13 cellular contexts compared by ENCODE assay signal in the genomic region with DNA sequence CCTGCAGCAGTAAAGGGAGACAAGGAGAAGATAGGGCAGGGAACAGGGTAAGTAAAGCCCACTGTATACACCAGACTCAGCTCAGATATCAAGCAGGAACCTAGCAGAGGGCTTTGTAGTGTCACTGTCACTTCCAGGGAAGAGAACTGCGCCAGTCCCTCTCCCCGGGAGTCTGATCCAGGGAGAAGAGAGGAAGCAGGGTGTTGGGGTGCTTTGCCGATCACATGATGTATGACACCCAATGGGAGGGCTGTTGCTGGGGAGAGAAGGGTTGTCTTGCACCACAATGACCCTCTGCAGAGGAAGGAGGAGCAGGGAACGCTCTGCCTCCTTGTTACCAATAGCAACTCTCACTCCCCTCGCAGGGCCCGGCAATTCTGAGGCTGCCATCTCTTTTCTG.
A peak's percentile ranks its signal among the peaks of the same experiment; 100 is the strongest.
DNase-seq lines count a peak whose midpoint lies in the region; ATAC-seq and TF ChIP-seq lines count a peak whose summit lies in the region.
"Had no signal": no experiment of that assay in that cellular context is flagged by ENCODE, and none has a peak within 500 bp of the region (broad histone marks: within the 10 kb centered on the region; RNA-seq: fewer than 3 reads in every experiment).

No MANE protein-coding gene starts in this region.

- H3K4me1 ChIP-seq in endocrine pancreas (ENCODE audit: control insufficient read depth, insufficient read depth, low read length): peaks cover 6% of the 10 kb centered on the region
- peaks cover 2 to 6% of the 10 kb centered on the region in 2 donors for H3K4me1 ChIP-seq in lung (ENCODE audit: control insufficient read depth in 2 of 2, insufficient read depth in 2 of 2, low read length in 2 of 2)

- ATAC-seq in lung (ENCODE audit: insufficient read depth, low FRiP score) (peak; percentile 55), GM21737 (IDR thresholded peaks at IDR 0.05; ENCODE audit: unreplicated experiment) (no peak)

- peak overlapping the region; percentile 43 to 84 for H3K4me3 Mint-ChIP-seq in CD14-positive monocyte
- H3K4me3 Mint-ChIP-seq: stimulated activated naive B cell treated with anti-CD40 and anti-IgM and Interleukin-4, amounts not matched to agents 10 μg/mL and 1 μg/mL and 100 μg/mL, for 72 hours had no signal

- peaks cover 0 to 3% (median 0%) of the 10 kb centered on the region in 7 donors for H3K9me3 Mint-ChIP-seq in CD14-positive monocyte

- H3K4me1 Mint-ChIP-seq in CD14-positive monocyte: peaks cover 29% of the 10 kb centered on the region
- H3K4me1 Mint-ChIP-seq: stimulated activated naive B cell treated with anti-CD40 and anti-IgM and Interleukin-4, amounts not matched to agents 10 μg/mL and 1 μg/mL and 100 μg/mL, for 72 hours had no signal

- no peak overlapping the region for H3K9ac ChIP-seq in endocrine pancreas (ENCODE audit: control insufficient read depth, insufficient read depth, low read length)
- H3K9ac ChIP-seq: KMS-11 had no signal

- intact Hi-C loops in CD14-positive monocyte (cut with micrococcal nuclease): no loop called here

- TF ChIP-seq CTCF in CD14-positive monocyte (IDR thresholded peaks at IDR 0.05) (no peak), lung (IDR thresholded peaks at IDR 0.05; ENCODE audit: control extremely low read depth, extremely low read depth) (no peak)

- H3K27me3 Mint-ChIP-seq in CD14-positive monocyte (ENCODE audit: low read depth in 3 of 3): peaks cover 0 to 2% (median 0%) of the 10 kb centered on the region in 3 donors
- H3K27me3 Mint-ChIP-seq: stimulated activated naive B cell treated with anti-CD40 and anti-IgM and Interleukin-4, amounts not matched to agents 10 μg/mL and 1 μg/mL and 100 μg/mL, for 72 hours had no signal

- no peaks in the 10 kb centered on the region for H3K36me3 Mint-ChIP-seq in CD14-positive monocyte
- H3K36me3 Mint-ChIP-seq: stimulated activated naive B cell treated with anti-CD40 and anti-IgM and Interleukin-4, amounts not matched to agents 10 μg/mL and 1 μg/mL and 100 μg/mL, for 72 hours had no signal

- H3K27ac ChIP-seq in lung (ENCODE audit: low read depth in 1 of 2, low read length in 1 of 2): no peak overlapping the region
- H3K27ac ChIP-seq: esophagus squamous epithelium, KMS-11 had no signal

- WGBS in lung, 2 donors: 35 to 55% methylated on average over 6 of the region's 6 CpGs

- no peaks in the 10 kb centered on the region for H3K27me3 ChIP-seq in endocrine pancreas (ENCODE audit: control insufficient read depth, insufficient read depth, low read length)
- H3K27me3 ChIP-seq in lung (ENCODE audit: control insufficient read depth, insufficient read depth): no peaks in the 10 kb centered on the region
- H3K27me3 ChIP-seq: esophagus squamous epithelium had no signal

- H3K27ac Mint-ChIP-seq in CD14-positive monocyte: peak overlapping the region in 6 of 7 donors; percentile 43 to 74 (median 58)
- H3K27ac Mint-ChIP-seq: stimulated activated naive B cell treated with anti-CD40 and anti-IgM and Interleukin-4, amounts not matched to agents 10 μg/mL and 1 μg/mL and 100 μg/mL, for 72 hours had no signal

- DNase-seq in CD14-positive monocyte (ENCODE audit: low spot score) (peak; percentile 59), NAMALWA (ENCODE audit: low spot score) (peak; percentile 5), lung (ENCODE audit: low spot score) (peak; percentile 51), NCI-H2196 treated with DMSO at 0.1 percent for 48 hours (lab: John Stamatoyannopoulos, UW; ENCODE audit: unreplicated experiment) (no peak), dedifferentiated amniotic fluid mesenchymal stem cell (ENCODE audit: extremely low spot score) (no peak)
- DNase-seq in stimulated activated CD4-positive, alpha-beta T cell treated with anti-CD3 and anti-CD28 coated beads, Interleukin-4, amount 100 ng/mL, for 1 hour: no peak
- DNase-seq: activated CD4-positive, alpha-beta T cell treated with anti-CD3 and anti-CD28 coated beads, Interleukin-2, amount 50 U/mL, for 4 hours; esophagus squamous epithelium; NCI-H524; stimulated activated naive B cell treated with anti-CD40 and anti-IgM and Interleukin-4, amounts not matched to agents 10 μg/mL and 1 μg/mL and 100 μg/mL, for 72 hours had no signal

- H3K4me3 ChIP-seq in endocrine pancreas (ENCODE audit: control insufficient read depth, insufficient read depth, low read length): peak overlapping the region; percentile 15
- H3K4me3 ChIP-seq in lung: no peak overlapping the region
- H3K4me3 ChIP-seq: esophagus squamous epithelium had no signal

- H3K9me3 ChIP-seq in endocrine pancreas (ENCODE audit: control insufficient read depth, low read length) (no peaks in the 10 kb centered on the region), lung (ENCODE audit: control insufficient read depth in 2 of 2, insufficient read depth in 1 of 2, low read length in 1 of 2) (no peaks in the 10 kb centered on the region)
- H3K9me3 ChIP-seq: esophagus squamous epithelium had no signal

- H3K36me3 ChIP-seq in endocrine pancreas (ENCODE audit: control insufficient read depth, insufficient read depth, low read length) (no peaks in the 10 kb centered on the region), lung (ENCODE audit: control insufficient read depth in 2 of 2, insufficient read depth in 2 of 2, low read length in 2 of 2) (no peaks in the 10 kb centered on the region)
- H3K36me3 ChIP-seq: esophagus squamous epithelium had no signal

Comparison
In these comparisons a context has a peak if more than half of its experiments do, and no peak if none do; other contexts are left out.
1. DNase-seq: peak in CD14-positive monocyte (single experiment), NAMALWA (single experiment) and lung (single experiment); none in NCI-H2196 treated with DMSO at 0.1 percent for 48 hours (single experiment), stimulated activated CD4-positive, alpha-beta T cell treated with anti-CD3 and anti-CD28 coated beads, Interleukin-4, amount 100 ng/mL, for 1 hour (single experiment) and dedifferentiated amniotic fluid mesenchymal stem cell (single experiment).